7 cellular contexts compared by ENCODE assay signal in the genomic region with DNA sequence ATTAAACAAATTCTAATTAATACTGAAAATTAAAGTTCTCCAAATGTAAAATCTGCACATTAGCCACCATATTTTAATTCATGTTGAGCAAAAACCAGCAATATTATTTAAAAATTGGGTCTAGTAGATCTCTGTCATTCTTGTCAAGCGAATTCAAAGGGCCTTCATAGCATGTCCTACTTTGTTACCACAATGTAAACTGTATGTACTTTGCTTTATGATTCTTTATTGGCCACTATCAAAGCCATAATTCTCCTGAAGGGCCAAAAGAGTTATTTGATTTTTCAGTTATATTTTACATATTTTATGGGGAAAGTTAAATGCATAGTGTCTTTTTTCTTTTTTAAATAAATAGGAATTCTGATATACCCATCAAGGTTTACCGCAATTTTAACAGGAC.
"Had no signal": no experiment of that assay in that cellular context is flagged by ENCODE, and none has a peak within 500 bp of the region (broad histone marks: within the 10 kb centered on the region; RNA-seq: fewer than 3 reads in every experiment).

No MANE protein-coding gene starts in this region.

- FAIRE-seq: GM12878, GM12891, GM12892, GM18507, GM19239 had no signal

- ATAC-seq: GM12878 had no signal

- DNase-seq: GDM1, GF-D8 had no signal

- H3K4me3 ChIP-seq: GM12878 had no signal
